9 cellular contexts compared by ENCODE assay signal in genomic region chr2:160405077-160405865, GRCh38.
DNase-seq lines count a peak whose midpoint lies in the region; ATAC-seq, FAIRE-seq and TF ChIP-seq lines count a peak whose summit lies in the region.
"Had no signal": no experiment of that assay in that cellular context is flagged by ENCODE, and none has a peak within 500 bp of the region (broad histone marks: within the 10 kb centered on the region; RNA-seq: fewer than 3 reads in every experiment).

No MANE protein-coding gene starts in this region.

- peak; percentile 63 for FAIRE-seq in keratinocyte (lab: Jason Lieb, UNC)

- peak overlapping the region; percentile 77 for H3K27ac Mint-ChIP-seq in activated naive CD4-positive, alpha-beta T cell treated with anti-CD3 and anti-CD28 coated beads, Interleukin-2, amount 10 ng/mL, durations not matched to agents 7 days and 5 days
- H3K27ac Mint-ChIP-seq in activated naive CD8-positive, alpha-beta T cell treated with anti-CD3 and anti-CD28 coated beads, Interleukin-2, amount 50 U/mL, for 24 hours, result peak overlapping the region; percentile 89

- H3K9me1 ChIP-seq in keratinocyte (ENCODE audit: control insufficient read depth, extremely low read depth, insufficient read depth, low read length), result no peaks in the 10 kb centered on the region

- peak overlapping the region; percentile 88 for H3K27ac ChIP-seq in keratinocyte (ENCODE audit: control insufficient read depth, insufficient read depth, low read length)
- peak overlapping the region; percentile 89 to 96 for H3K27ac ChIP-seq in tibial artery

- peaks cover 89% of the 10 kb centered on the region for H3K79me2 ChIP-seq in keratinocyte (ENCODE audit: control insufficient read depth, insufficient read depth, low read length)

- dilution Hi-C loops in keratinocyte (cut with MboI; ENCODE audit: extremely low pct_ligation_motif_present, low sequenced_read_pairs), result no loop called here

- peaks cover 38% of the 10 kb centered on the region for H3K36me3 Mint-ChIP-seq in activated naive CD4-positive, alpha-beta T cell treated with anti-CD3 and anti-CD28 coated beads, Interleukin-2, amount 10 ng/mL, durations not matched to agents 7 days and 5 days
- H3K36me3 Mint-ChIP-seq in activated naive CD8-positive, alpha-beta T cell treated with anti-CD3 and anti-CD28 coated beads, Interleukin-2, amount 50 U/mL, for 24 hours (ENCODE audit: low read depth), result peaks cover 5% of the 10 kb centered on the region

- H3K4me1 ChIP-seq in keratinocyte (ENCODE audit: control insufficient read depth, extremely low read depth, insufficient read depth, low read length), result peaks cover 56% of the 10 kb centered on the region
- H3K4me1 ChIP-seq in tibial artery, result peaks cover 0 to 50% (median 18%) of the 10 kb centered on the region in 4 donors

- CTCF ChIA-PET in activated naive CD4-positive, alpha-beta T cell treated with anti-CD3 and anti-CD28 coated beads, Interleukin-2, amount 10 ng/mL, durations not matched to agents 7 days and 5 days (lab: Charles Lee), result interaction anchor here (0.6 to 1.0 kb wide), 3 partner anchors 32 to 643 kb away, joined by 3 read pairs; no protein-coding TSS in a partner anchor

- H3K36me3 ChIP-seq in keratinocyte (ENCODE audit: control insufficient read depth in 2 of 2, extremely low read depth in 1 of 2, insufficient read depth in 2 of 2, low read length in 2 of 2) (peaks cover 0 to 3% of the 10 kb centered on the region in 2 experiments), tibial artery (no peaks in the 10 kb centered on the region)

- no peak overlapping the region for H2AFZ ChIP-seq in keratinocyte (ENCODE audit: control insufficient read depth, low read length)

- H4K20me1 ChIP-seq in keratinocyte (ENCODE audit: control insufficient read depth, extremely low read depth, insufficient read depth, low read length), result peaks cover 4% of the 10 kb centered on the region

- no peaks in the 10 kb centered on the region for H3K27me3 ChIP-seq in keratinocyte (ENCODE audit: control insufficient read depth, extremely low read depth, insufficient read depth, low read length)
- H3K27me3 ChIP-seq in tibial artery, result no peaks in the 10 kb centered on the region

- no peaks in the 10 kb centered on the region for H3K9me3 Mint-ChIP-seq in activated naive CD4-positive, alpha-beta T cell treated with anti-CD3 and anti-CD28 coated beads, Interleukin-2, amount 10 ng/mL, durations not matched to agents 7 days and 5 days
- no peaks in the 10 kb centered on the region for H3K9me3 Mint-ChIP-seq in activated naive CD8-positive, alpha-beta T cell treated with anti-CD3 and anti-CD28 coated beads, Interleukin-2, amount 50 U/mL, for 24 hours

- TF ChIP-seq CTCF in keratinocyte (optimal IDR thresholded peaks at IDR 0.05 in 1 of 3, IDR thresholded peaks at IDR 0.05 in 1 of 3, conservative IDR thresholded peaks at IDR 0.05 in 1 of 3; ENCODE audit: extremely low read depth in 1 of 3, insufficient read depth in 2 of 3, low read length in 3 of 3), result no peak
- no peak for TF ChIP-seq CTCF in tibial artery (IDR thresholded peaks at IDR 0.05)

- DNase-seq in activated naive CD4-positive, alpha-beta T cell treated with anti-CD3 and anti-CD28 coated beads, Interleukin-2, amount 10 ng/mL, durations not matched to agents 7 days and 5 days, result no peak
- no peak for DNase-seq in activated naive CD4-positive, alpha-beta T cell treated with anti-CD3 and anti-CD28 coated beads, Interleukin-2, amount 50 U/mL, for 16 hours
- DNase-seq in activated naive CD8-positive, alpha-beta T cell treated with anti-CD3 and anti-CD28 coated beads, Interleukin-2, amount 50 U/mL, for 24 hours, result no peak
- DNase-seq in keratinocyte (ENCODE audit: low read depth, low spot score), result no peak
- DNase-seq in tibial artery, result no peak
- DNase-seq in GDM1 (lab: John Stamatoyannopoulos, UW), result no peak
- no peak for DNase-seq in iPS-NIHi11 (ENCODE audit: low spot score)
- no peak for DNase-seq in NOMO-1 treated with DMSO at 0.1 percent for 48 hours (lab: John Stamatoyannopoulos, UW; ENCODE audit: unreplicated experiment)
- DNase-seq: SHP77 had no signal

- H3K4me3 Mint-ChIP-seq in activated naive CD4-positive, alpha-beta T cell treated with anti-CD3 and anti-CD28 coated beads, Interleukin-2, amount 10 ng/mL, durations not matched to agents 7 days and 5 days, result peak overlapping the region; percentile 83
- peak overlapping the region; percentile 86 for H3K4me3 Mint-ChIP-seq in activated naive CD8-positive, alpha-beta T cell treated with anti-CD3 and anti-CD28 coated beads, Interleukin-2, amount 50 U/mL, for 24 hours

- intact Hi-C loops in tibial artery (cut with DNase I; ENCODE audit: low total_unique reads), result loop anchor here (10.0 kb wide), 2 partner anchors 70 to 130 kb away; no protein-coding TSS in a partner anchor

- H3K4me1 Mint-ChIP-seq in activated naive CD4-positive, alpha-beta T cell treated with anti-CD3 and anti-CD28 coated beads, Interleukin-2, amount 10 ng/mL, durations not matched to agents 7 days and 5 days, result peaks cover 78% of the 10 kb centered on the region
- H3K4me1 Mint-ChIP-seq in activated naive CD8-positive, alpha-beta T cell treated with anti-CD3 and anti-CD28 coated beads, Interleukin-2, amount 50 U/mL, for 24 hours, result peaks cover 81% of the 10 kb centered on the region

- no peak for ATAC-seq in activated naive CD8-positive, alpha-beta T cell treated with anti-CD3 and anti-CD28 coated beads, Interleukin-2, amount 50 U/mL, for 24 hours

- H3K9me3 ChIP-seq in keratinocyte (ENCODE audit: control insufficient read depth, low read depth, low read length) (no peaks in the 10 kb centered on the region), tibial artery (no peaks in the 10 kb centered on the region)

- H3K9ac ChIP-seq in keratinocyte (ENCODE audit: control insufficient read depth, extremely low read depth, insufficient read depth, low read length), result peak overlapping the region; percentile 89

- H3K4me3 ChIP-seq in keratinocyte (ENCODE audit: control insufficient read depth in 2 of 3, extremely low read depth in 1 of 3, insufficient read depth in 2 of 3, low read depth in 1 of 3, low read length in 3 of 3) (peak overlapping the region; percentile 80 to 85 (median 81)), tibial artery (peak overlapping the region; percentile 97 to 99)

- peak overlapping the region; percentile 100 for H3K4me2 ChIP-seq in keratinocyte (ENCODE audit: control insufficient read depth, extremely low read depth, insufficient read depth, low read depth, low read length)

- H3K27me3 Mint-ChIP-seq in activated naive CD4-positive, alpha-beta T cell treated with anti-CD3 and anti-CD28 coated beads, Interleukin-2, amount 10 ng/mL, durations not matched to agents 7 days and 5 days, result no peaks in the 10 kb centered on the region
- no peaks in the 10 kb centered on the region for H3K27me3 Mint-ChIP-seq in activated naive CD8-positive, alpha-beta T cell treated with anti-CD3 and anti-CD28 coated beads, Interleukin-2, amount 50 U/mL, for 24 hours
